14 cellular contexts compared by ENCODE assay signal in genomic region chr5:11724947-11725346, GRCh38.
"Had no signal": no experiment of that assay in that cellular context is flagged by ENCODE, and none has a peak within 500 bp of the region (broad histone marks: within the 10 kb centered on the region; RNA-seq: fewer than 3 reads in every experiment).

No MANE protein-coding gene starts in this region.

- H3K27ac Mint-ChIP-seq: activated CD4-positive, alpha-beta memory T cell treated with anti-CD3 and anti-CD28 coated beads, Interleukin-2, amount 10 ng/mL, durations not matched to agents 7 days and 5 days; activated CD4-positive, alpha-beta T cell treated with anti-CD3 and anti-CD28 coated beads for 36 hours; activated naive CD8-positive, alpha-beta T cell treated with anti-CD3 and anti-CD28 coated beads for 36 hours; dendritic cell treated with granulocyte-macrophage colony-stimulating factor and Interleukin-4, amounts not matched to agents 40 ng/mL and 50 ng/mL, for 4 days; natural killer cell treated with Interleukin-12 subunit alpha and Interleukin-12 subunit beta and Interleukin-15 and Interleukin-18, amount 100 ng/mL, for 72 hours had no signal

- H3K4me1 Mint-ChIP-seq: activated CD4-positive, alpha-beta memory T cell treated with anti-CD3 and anti-CD28 coated beads, Interleukin-2, amount 10 ng/mL, durations not matched to agents 7 days and 5 days; activated CD4-positive, alpha-beta T cell treated with anti-CD3 and anti-CD28 coated beads for 36 hours; activated naive CD8-positive, alpha-beta T cell treated with anti-CD3 and anti-CD28 coated beads for 36 hours had no signal

- H3K36me3 Mint-ChIP-seq: natural killer cell treated with Interleukin-12 subunit alpha and Interleukin-12 subunit beta and Interleukin-15 and Interleukin-18, amount 100 ng/mL, for 72 hours had no signal

- DNase-seq: activated CD4-positive, alpha-beta memory T cell treated with anti-CD3 and anti-CD28 coated beads, Interleukin-2, amount 10 ng/mL, durations not matched to agents 7 days and 5 days; activated CD4-positive, alpha-beta T cell treated with anti-CD3 and anti-CD28 coated beads for 36 hours; activated gamma-delta T cell; activated naive CD8-positive, alpha-beta T cell treated with anti-CD3 and anti-CD28 coated beads for 36 hours; activated T-cell treated with anti-CD3 and anti-CD28 coated beads, Interleukin-2, amount 50 U/mL, for 48 hours; brain microvascular endothelial cell; glutamatergic neuron; left colon; occipital lobe; stimulated activated CD4-positive, alpha-beta T cell treated with anti-CD3 and anti-CD28 coated beads, Interleukin-12 subunit alpha, Interleukin-12 subunit beta, amount 100 ng/mL, for 4 hours; stimulated activated naive CD4-positive, alpha-beta T cell treated with Interleukin-2 at 50 U/mL for 16 hours; trophoblast cell had no signal

- H3K4me3 Mint-ChIP-seq: activated CD4-positive, alpha-beta memory T cell treated with anti-CD3 and anti-CD28 coated beads, Interleukin-2, amount 10 ng/mL, durations not matched to agents 7 days and 5 days; activated CD4-positive, alpha-beta T cell treated with anti-CD3 and anti-CD28 coated beads for 36 hours; activated naive CD8-positive, alpha-beta T cell treated with anti-CD3 and anti-CD28 coated beads for 36 hours; dendritic cell treated with granulocyte-macrophage colony-stimulating factor and Interleukin-4, amounts not matched to agents 40 ng/mL and 50 ng/mL, for 4 days; natural killer cell treated with Interleukin-12 subunit alpha and Interleukin-12 subunit beta and Interleukin-15 and Interleukin-18, amount 100 ng/mL, for 72 hours had no signal

- H3K27me3 Mint-ChIP-seq: activated CD4-positive, alpha-beta memory T cell treated with anti-CD3 and anti-CD28 coated beads, Interleukin-2, amount 10 ng/mL, durations not matched to agents 7 days and 5 days; activated CD4-positive, alpha-beta T cell treated with anti-CD3 and anti-CD28 coated beads for 36 hours; activated naive CD8-positive, alpha-beta T cell treated with anti-CD3 and anti-CD28 coated beads for 36 hours; dendritic cell treated with granulocyte-macrophage colony-stimulating factor and Interleukin-4, amounts not matched to agents 40 ng/mL and 50 ng/mL, for 4 days had no signal

- H3K9me3 Mint-ChIP-seq: activated naive CD8-positive, alpha-beta T cell treated with anti-CD3 and anti-CD28 coated beads for 36 hours; dendritic cell treated with granulocyte-macrophage colony-stimulating factor and Interleukin-4, amounts not matched to agents 40 ng/mL and 50 ng/mL, for 4 days; natural killer cell treated with Interleukin-12 subunit alpha and Interleukin-12 subunit beta and Interleukin-15 and Interleukin-18, amount 100 ng/mL, for 72 hours had no signal

- ATAC-seq: activated CD4-positive, alpha-beta T cell treated with anti-CD3 and anti-CD28 coated beads for 36 hours; left colon; natural killer cell treated with Interleukin-12 subunit alpha and Interleukin-12 subunit beta and Interleukin-15 and Interleukin-18, amount 100 ng/mL, for 72 hours had no signal
